In genomic region chr1:180310095-180310494, GRCh38 we compare ENCODE assay signal across 17 cellular contexts.
A peak's percentile ranks its signal among the peaks of the same experiment; 100 is the strongest.
DNase-seq lines count a peak whose midpoint lies in the region; ATAC-seq and TF ChIP-seq lines count a peak whose summit lies in the region.
"Had no signal": no experiment of that assay in that cellular context is flagged by ENCODE, and none has a peak within 500 bp of the region (broad histone marks: within the 10 kb centered on the region; RNA-seq: fewer than 3 reads in every experiment).

No MANE protein-coding gene starts in this region.

- H3K36me3 Mint-ChIP-seq in osteocyte (ENCODE audit: unreplicated experiment), result peaks cover 5% of the 10 kb centered on the region

- H3K79me2 ChIP-seq in HCT116 (ENCODE audit: insufficient read depth, low read length) (no peaks in the 10 kb centered on the region), PC-9 (ENCODE audit: low read depth) (no peaks in the 10 kb centered on the region)

- no peak for TF ChIP-seq CTCF in HCT116 (IDR thresholded peaks at IDR 0.05 in 2 of 3, conservative IDR thresholded peaks at IDR 0.05 in 1 of 3; ENCODE audit: borderline replicate concordance in 1 of 3, insufficient read depth in 1 of 3, low read depth in 2 of 3, low read length in 2 of 3)
- TF ChIP-seq CTCF in PC-9 (conservative IDR thresholded peaks at IDR 0.05), result no peak
- no peak for TF ChIP-seq CTCF in osteocyte (IDR thresholded peaks at IDR 0.05)

- peak overlapping the region; percentile 29; the same call in 1 of the 2 replicates for H3K4me2 ChIP-seq in HCT116 (ENCODE audit: low read length)
- no peak overlapping the region for H3K4me2 ChIP-seq in PC-9

- H3K9me3 ChIP-seq in HCT116 (ENCODE audit: control insufficient read depth in 1 of 2, insufficient read depth in 1 of 2, low read depth in 1 of 2, low read length in 2 of 2) (no peaks in the 10 kb centered on the region), PC-9 (ENCODE audit: insufficient read depth, low read depth) (0 out of 2 replicates have a peak, but pooled peaks cover 3% of the 10 kb centered on the region)

- intact Hi-C loops in HCT116 (cut with micrococcal nuclease), result no loop called here
- intact Hi-C loops in PC-9 (cut with micrococcal nuclease; ENCODE audit: unreplicated experiment), result no loop called here

- H3K9me3 Mint-ChIP-seq in osteocyte (ENCODE audit: unreplicated experiment), result no peaks in the 10 kb centered on the region

- H3K4me3 Mint-ChIP-seq in osteocyte (ENCODE audit: unreplicated experiment), result no peak overlapping the region
- H3K4me3 Mint-ChIP-seq: CD4-positive, alpha-beta T cell; neural crest cell had no signal

- peak overlapping the region; percentile 87 for H3K27ac Mint-ChIP-seq in osteocyte (ENCODE audit: unreplicated experiment)
- H3K27ac Mint-ChIP-seq: CD4-positive, alpha-beta T cell had no signal

- no peaks in the 10 kb centered on the region for H3K9me2 ChIP-seq in HCT116 (ENCODE audit: insufficient read depth)
- no peaks in the 10 kb centered on the region for H3K9me2 ChIP-seq in PC-9 (ENCODE audit: insufficient read depth)

- H3K4me1 Mint-ChIP-seq in osteocyte (ENCODE audit: unreplicated experiment), result peaks cover 31% of the 10 kb centered on the region
- H3K4me1 Mint-ChIP-seq: neural crest cell had no signal

- no peaks in the 10 kb centered on the region for H4K20me1 ChIP-seq in HCT116 (ENCODE audit: insufficient read depth)
- no peaks in the 10 kb centered on the region for H4K20me1 ChIP-seq in PC-9 (ENCODE audit: insufficient read depth)

- H2AFZ ChIP-seq in HCT116 (ENCODE audit: low read depth, low read length, poor library complexity, severe bottlenecking), result no peak overlapping the region
- no peak overlapping the region for H2AFZ ChIP-seq in PC-9

- BruUV-seq in HCT116 (replicated peaks; lab: Mats Ljungman, UMichigan) (no TSS peak), PC-9 (replicated peaks; lab: Mats Ljungman, UMichigan) (no TSS peak)

- H3K27me3 ChIP-seq in HCT116 (ENCODE audit: insufficient read depth, low read length) (no peaks in the 10 kb centered on the region), PC-9 (ENCODE audit: insufficient read depth, low read depth) (no peaks in the 10 kb centered on the region)

- H3K27ac ChIP-seq in HCT116 (ENCODE audit: low read depth, low read length) (no peak overlapping the region), PC-9 (peak overlapping the region; percentile 42)
- H3K27ac ChIP-seq: HL-60 had no signal

- no peak overlapping the region for H3K9ac ChIP-seq in HCT116 (ENCODE audit: low read length)

- TF ChIP-seq POLR2A in HCT116 (IDR thresholded peaks at IDR 0.05; ENCODE audit: borderline replicate concordance, extremely low read depth, insufficient read depth, insufficient read length), result no peak

- no peak for ATAC-seq in HCT116

- peaks cover 3% of the 10 kb centered on the region; the same call in 1 of the 2 replicates for H3F3A ChIP-seq in PC-9 (ENCODE audit: insufficient read depth, low read depth)

- no peak for DNase-seq in HCT116 (ENCODE audit: low read depth, low spot score)
- DNase-seq in PC-9, result peak in 1 of 2 experiments; percentile 66
- peak; percentile 41 for DNase-seq in fibroblast of gingiva (ENCODE audit: low read depth)
- no peak for DNase-seq in osteocyte (ENCODE audit: extremely low spot score, unreplicated experiment)
- no peak for DNase-seq in activated CD4-positive, CD25-positive, alpha-beta regulatory T cell (lab: John Stamatoyannopoulos, UW)
- DNase-seq in effector CD8-positive, alpha-beta T cell (lab: John Stamatoyannopoulos, UW), result no peak
- no peak for DNase-seq in hippocampal formation (lab: John Stamatoyannopoulos, UW)
- DNase-seq in retina, result no peak
- DNase-seq: activated CD4-positive, alpha-beta T cell treated with anti-CD3 and anti-CD28 coated beads for 48 hours; aorta; CD4-positive, alpha-beta T cell; GDM1; RPMI8226; substantia nigra; T-helper 2 cell had no signal

- no peak for TF ChIP-seq RAD21 in HCT116 (IDR thresholded peaks at IDR 0.05; ENCODE audit: low read depth)

- CTCF ChIA-PET in HCT116 (lab: Charles Lee), result no interaction called here
- CTCF ChIA-PET in PC-9 (lab: Charles Lee), result no interaction called here

- no peaks in the 10 kb centered on the region for H3K27me3 Mint-ChIP-seq in osteocyte (ENCODE audit: unreplicated experiment)
- H3K27me3 Mint-ChIP-seq: CD4-positive, alpha-beta T cell had no signal

- RAD21 ChIA-PET in HCT116 (lab: Charles Lee; ENCODE audit: low non-redundant PET in 1 of 2, low total read pairs in 2 of 2, uncharacterized antibody in 2 of 2, unreplicated experiment in 2 of 2), result no interaction called here

- H3K36me3 ChIP-seq in HCT116 (ENCODE audit: control insufficient read depth in 1 of 2, insufficient read depth in 2 of 2, low read length in 2 of 2), result no peaks in the 10 kb centered on the region; a peak in 1 of 4 replicates
- H3K36me3 ChIP-seq in PC-9 (ENCODE audit: low read depth), result no peaks in the 10 kb centered on the region

- peaks cover 8 to 30% of the 10 kb centered on the region in 2 experiments; a peak in 3 of 4 replicates for H3K4me1 ChIP-seq in HCT116 (ENCODE audit: control insufficient read depth in 1 of 2, insufficient read depth in 2 of 2, low read length in 2 of 2)
- peaks cover 28% of the 10 kb centered on the region for H3K4me1 ChIP-seq in PC-9 (replicated peaks; ENCODE audit: insufficient read depth)

- POLR2A ChIA-PET in HCT116 (lab: Charles Lee), result no interaction called here
- POLR2A ChIA-PET in PC-9 (lab: Charles Lee; ENCODE audit: unreplicated experiment), result no interaction called here

- H3K4me3 ChIP-seq in HCT116 (replicated peaks in 1 of 2; ENCODE audit: low read depth in 1 of 2, low read length in 2 of 2), result no peak overlapping the region
- no peak overlapping the region for H3K4me3 ChIP-seq in PC-9

TF ChIP-seq in HCT116, 20 proteins besides CTCF, POLR2A, EP300 and RAD21:
- TF ChIP-seq TCF7L2 (IDR thresholded peaks at IDR 0.05; ENCODE audit: borderline replicate concordance, extremely low read depth, insufficient read depth, insufficient read length) (no peak), CEBPB (IDR thresholded peaks at IDR 0.05; ENCODE audit: low read depth) (peak; percentile 82)
